ENCODE assay signal across 23 cellular contexts in the genomic region with DNA sequence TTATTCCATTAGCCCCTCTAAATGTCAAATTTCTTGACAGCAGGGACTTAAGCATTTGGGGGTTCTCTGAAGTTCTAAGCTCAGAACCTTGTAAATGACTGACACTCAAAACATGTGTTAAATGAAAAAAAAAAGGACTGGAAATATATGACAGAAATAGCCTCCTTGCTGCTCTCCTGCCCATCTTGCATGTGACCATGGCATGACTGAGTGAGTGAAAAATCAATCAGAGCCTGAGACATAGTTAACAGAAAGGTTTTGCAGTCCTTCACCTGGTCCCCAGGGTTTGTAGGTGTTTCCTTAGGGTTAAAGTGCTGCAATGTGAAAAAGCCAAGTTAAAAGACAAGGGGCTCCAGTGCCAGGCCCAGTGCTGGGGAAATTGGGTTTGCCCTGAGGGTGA.
"Had no signal": no experiment of that assay in that cellular context is flagged by ENCODE, and none has a peak within 500 bp of the region (broad histone marks: within the 10 kb centered on the region; RNA-seq: fewer than 3 reads in every experiment).

No MANE protein-coding gene starts in this region.

- H3K9me3 ChIP-seq: colonic mucosa, esophagus squamous epithelium, gastrocnemius medialis, gastroesophageal sphincter, heart left ventricle, heart right ventricle had no signal

- ATAC-seq: effector memory CD8-positive, alpha-beta T cell; esophagus mucosa; foreskin keratinocyte; gastrocnemius medialis; gastroesophageal sphincter; heart left ventricle; heart right ventricle had no signal

- H3K27me3 ChIP-seq: colonic mucosa, dorsolateral prefrontal cortex, esophagus muscularis mucosa, foreskin keratinocyte, gastrocnemius medialis, gastroesophageal sphincter had no signal

- H3K4me1 ChIP-seq: colonic mucosa, foreskin keratinocyte had no signal

- H3K4me3 ChIP-seq: colonic mucosa, coronary artery, esophagus muscularis mucosa, esophagus squamous epithelium, gastrocnemius medialis, gastroesophageal sphincter, heart left ventricle, heart right ventricle had no signal

- DNase-seq: colonic mucosa; cortex of kidney; dermis blood vessel endothelial cell; dorsolateral prefrontal cortex; effector CD4-positive, alpha-beta T cell; effector CD8-positive, alpha-beta T cell; effector memory CD4-positive, alpha-beta T cell; effector memory CD8-positive, alpha-beta T cell; endodermal cell; erythroblast; esophagus squamous epithelium; foreskin fibroblast; foreskin keratinocyte; foreskin melanocyte; gastrocnemius medialis; glutamatergic neuron; heart left ventricle; heart right ventricle had no signal

- H3K27ac ChIP-seq: colonic mucosa, coronary artery, epithelial cell of prostate, esophagus muscularis mucosa, esophagus squamous epithelium, foreskin keratinocyte, gastrocnemius medialis, gastroesophageal sphincter, heart left ventricle, heart right ventricle had no signal

- H3K36me3 ChIP-seq: colonic mucosa, esophagus muscularis mucosa, esophagus squamous epithelium, gastrocnemius medialis, gastroesophageal sphincter, heart left ventricle, heart right ventricle had no signal
